ENCODE assay signal across 1 cellular context in the genomic region with DNA sequence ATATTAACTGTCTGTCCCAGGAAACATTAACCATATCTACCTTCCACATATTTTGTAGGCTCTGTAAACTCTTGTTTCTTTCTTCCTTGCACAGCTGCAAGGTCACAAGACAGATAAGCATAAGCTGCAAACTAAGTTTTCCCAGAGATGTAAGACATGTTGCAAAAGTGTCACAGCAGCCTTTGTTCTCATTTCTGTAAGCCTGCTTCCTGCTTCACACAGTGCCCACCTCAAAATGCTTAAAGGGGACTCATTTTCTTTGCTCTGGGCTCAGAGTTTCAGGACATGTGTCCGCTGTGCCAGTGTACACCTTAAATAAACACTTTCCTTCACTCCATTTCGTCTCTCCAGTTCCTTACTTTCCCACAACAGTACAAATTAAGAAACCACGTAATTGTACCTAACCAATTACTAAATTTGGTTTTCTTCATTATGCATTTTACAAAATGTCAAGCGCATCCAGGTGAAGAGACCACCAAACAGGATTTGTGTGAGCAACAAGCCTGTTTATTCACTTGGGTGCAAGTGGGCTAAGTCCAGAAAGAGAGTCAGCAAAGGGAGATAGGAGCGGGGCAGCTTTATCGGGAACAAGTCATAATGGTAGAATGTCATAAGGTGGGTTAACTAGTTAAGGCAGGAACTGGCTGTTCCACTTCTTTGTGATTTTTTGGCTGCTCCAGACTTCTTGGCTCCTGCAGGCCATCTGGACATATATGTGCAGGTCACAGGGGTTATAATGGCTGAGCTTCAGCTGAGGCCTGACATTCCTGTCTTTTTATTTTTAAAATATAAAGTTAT.
TF ChIP-seq lines count a peak whose summit lies in the region.

No MANE protein-coding gene starts in this region.

TF ChIP-seq in WTC11, 78 proteins besides CTCF, POLR2A, EP300 and RAD21 (continued from another document):
- TF ChIP-seq ZNF219 (CRISPR knock-in tag; IDR thresholded peaks at IDR 0.05; ENCODE audit: borderline replicate concordance) (no peak), ZNF281 (CRISPR knock-in tag; IDR thresholded peaks at IDR 0.05) (no peak), SP1 (CRISPR knock-in tag; conservative IDR thresholded peaks at IDR 0.05) (no peak), EMX1 (CRISPR knock-in tag; IDR thresholded peaks at IDR 0.05) (no peak), E2F4 (CRISPR knock-in tag; IDR thresholded peaks at IDR 0.05; ENCODE audit: borderline replicate concordance, low read depth) (no peak), SMAD3 (CRISPR knock-in tag; IDR thresholded peaks at IDR 0.05; ENCODE audit: borderline replicate concordance) (no peak), JUN (CRISPR knock-in tag; IDR thresholded peaks at IDR 0.05) (no peak), CREM (CRISPR knock-in tag; IDR thresholded peaks at IDR 0.05) (no peak), GTF2I (CRISPR knock-in tag; conservative IDR thresholded peaks at IDR 0.05) (no peak), RORB (CRISPR knock-in tag; IDR thresholded peaks at IDR 0.05) (no peak), MAX (CRISPR knock-in tag; IDR thresholded peaks at IDR 0.05) (no peak), PRRX2 (CRISPR knock-in tag; IDR thresholded peaks at IDR 0.05) (no peak), PRDM15 (CRISPR knock-in tag; IDR thresholded peaks at IDR 0.05) (no peak), ATF6 (CRISPR knock-in tag; IDR thresholded peaks at IDR 0.05) (no peak)
- TF ChIP-seq, protein P1, sequence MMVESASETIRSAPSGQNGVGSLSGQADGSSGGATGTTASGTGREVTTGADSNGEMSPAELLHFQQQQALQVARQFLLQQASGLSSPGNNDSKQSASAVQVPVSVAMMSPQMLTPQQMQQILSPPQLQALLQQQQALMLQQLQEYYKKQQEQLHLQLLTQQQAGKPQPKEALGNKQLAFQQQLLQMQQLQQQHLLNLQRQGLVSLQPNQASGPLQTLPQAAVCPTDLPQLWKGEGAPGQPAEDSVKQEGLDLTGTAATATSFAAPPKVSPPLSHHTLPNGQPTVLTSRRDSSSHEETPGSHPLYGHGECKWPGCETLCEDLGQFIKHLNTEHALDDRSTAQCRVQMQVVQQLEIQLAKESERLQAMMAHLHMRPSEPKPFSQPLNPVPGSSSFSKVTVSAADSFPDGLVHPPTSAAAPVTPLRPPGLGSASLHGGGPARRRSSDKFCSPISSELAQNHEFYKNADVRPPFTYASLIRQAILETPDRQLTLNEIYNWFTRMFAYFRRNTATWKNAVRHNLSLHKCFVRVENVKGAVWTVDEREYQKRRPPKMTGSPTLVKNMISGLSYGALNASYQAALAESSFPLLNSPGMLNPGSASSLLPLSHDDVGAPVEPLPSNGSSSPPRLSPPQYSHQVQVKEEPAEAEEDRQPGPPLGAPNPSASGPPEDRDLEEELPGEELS (CRISPR knock-in tag; IDR thresholded peaks at IDR 0.05) = no peak
- TF ChIP-seq, protein P2, sequence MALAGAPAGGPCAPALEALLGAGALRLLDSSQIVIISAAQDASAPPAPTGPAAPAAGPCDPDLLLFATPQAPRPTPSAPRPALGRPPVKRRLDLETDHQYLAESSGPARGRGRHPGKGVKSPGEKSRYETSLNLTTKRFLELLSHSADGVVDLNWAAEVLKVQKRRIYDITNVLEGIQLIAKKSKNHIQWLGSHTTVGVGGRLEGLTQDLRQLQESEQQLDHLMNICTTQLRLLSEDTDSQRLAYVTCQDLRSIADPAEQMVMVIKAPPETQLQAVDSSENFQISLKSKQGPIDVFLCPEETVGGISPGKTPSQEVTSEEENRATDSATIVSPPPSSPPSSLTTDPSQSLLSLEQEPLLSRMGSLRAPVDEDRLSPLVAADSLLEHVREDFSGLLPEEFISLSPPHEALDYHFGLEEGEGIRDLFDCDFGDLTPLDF (CRISPR knock-in tag; IDR thresholded peaks at IDR 0.05) = no peak
- TF ChIP-seq, protein P3, sequence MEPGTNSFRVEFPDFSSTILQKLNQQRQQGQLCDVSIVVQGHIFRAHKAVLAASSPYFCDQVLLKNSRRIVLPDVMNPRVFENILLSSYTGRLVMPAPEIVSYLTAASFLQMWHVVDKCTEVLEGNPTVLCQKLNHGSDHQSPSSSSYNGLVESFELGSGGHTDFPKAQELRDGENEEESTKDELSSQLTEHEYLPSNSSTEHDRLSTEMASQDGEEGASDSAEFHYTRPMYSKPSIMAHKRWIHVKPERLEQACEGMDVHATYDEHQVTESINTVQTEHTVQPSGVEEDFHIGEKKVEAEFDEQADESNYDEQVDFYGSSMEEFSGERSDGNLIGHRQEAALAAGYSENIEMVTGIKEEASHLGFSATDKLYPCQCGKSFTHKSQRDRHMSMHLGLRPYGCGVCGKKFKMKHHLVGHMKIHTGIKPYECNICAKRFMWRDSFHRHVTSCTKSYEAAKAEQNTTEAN (CRISPR knock-in tag; IDR thresholded peaks at IDR 0.05) = no peak
- TF ChIP-seq, protein P4, sequence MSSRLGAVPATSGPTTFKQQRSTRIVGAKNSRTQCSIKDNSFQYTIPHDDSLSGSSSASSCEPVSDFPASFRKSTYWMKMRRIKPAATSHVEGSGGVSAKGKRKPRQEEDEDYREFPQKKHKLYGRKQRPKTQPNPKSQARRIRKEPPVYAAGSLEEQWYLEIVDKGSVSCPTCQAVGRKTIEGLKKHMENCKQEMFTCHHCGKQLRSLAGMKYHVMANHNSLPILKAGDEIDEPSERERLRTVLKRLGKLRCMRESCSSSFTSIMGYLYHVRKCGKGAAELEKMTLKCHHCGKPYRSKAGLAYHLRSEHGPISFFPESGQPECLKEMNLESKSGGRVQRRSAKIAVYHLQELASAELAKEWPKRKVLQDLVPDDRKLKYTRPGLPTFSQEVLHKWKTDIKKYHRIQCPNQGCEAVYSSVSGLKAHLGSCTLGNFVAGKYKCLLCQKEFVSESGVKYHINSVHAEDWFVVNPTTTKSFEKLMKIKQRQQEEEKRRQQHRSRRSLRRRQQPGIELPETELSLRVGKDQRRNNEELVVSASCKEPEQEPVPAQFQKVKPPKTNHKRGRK (CRISPR knock-in tag; IDR thresholded peaks at IDR 0.05; ENCODE audit: borderline replicate concordance) = no peak
TF ChIP-seq in WTC11: peak in this region for 0.
